1 cellular context compared by ENCODE assay signal in genomic region chr2:42761554-42761953, GRCh38.
TF ChIP-seq lines count a peak whose summit lies in the region.

No MANE protein-coding gene starts in this region.

TF ChIP-seq in H1, 55 proteins besides CTCF, POLR2A, EP300 and RAD21:
- TF ChIP-seq ATF2 (IDR thresholded peaks at IDR 0.05; ENCODE audit: low read length) (no peak), POLR2AphosphoS5 (IDR thresholded peaks at IDR 0.05; ENCODE audit: low read depth, low read length) (no peak), NRF1 (IDR thresholded peaks at IDR 0.05; ENCODE audit: low read depth, low read length) (no peak), KDM5A (IDR thresholded peaks at IDR 0.05; ENCODE audit: low read length) (no peak), SP4 (IDR thresholded peaks at IDR 0.05; ENCODE audit: low read length) (no peak), EGR1 (IDR thresholded peaks at IDR 0.05; ENCODE audit: borderline replicate concordance, low read depth, low read length) (no peak), JUND (IDR thresholded peaks at IDR 0.05; ENCODE audit: low read length) (no peak), SP2 (IDR thresholded peaks at IDR 0.05; ENCODE audit: low read length) (no peak), SIN3A (conservative IDR thresholded peaks at IDR 0.05 in 1 of 2, IDR thresholded peaks at IDR 0.05 in 1 of 2; ENCODE audit: low read depth in 1 of 2, low read length in 2 of 2) (no peak), RNF2 (IDR thresholded peaks at IDR 0.05; ENCODE audit: borderline replicate concordance, low read depth, low read length, missing control alignments, poor library complexity, severe bottlenecking) (no peak), BACH1 (IDR thresholded peaks at IDR 0.05; ENCODE audit: low read length) (no peak), RBBP5 (IDR thresholded peaks at IDR 0.05; ENCODE audit: borderline replicate concordance, low read depth, low read length) (no peak), RFX5 (IDR thresholded peaks at IDR 0.05; ENCODE audit: borderline replicate concordance, low read depth, low read length) (no peak), ZNF274 (IDR thresholded peaks at IDR 0.05; ENCODE audit: borderline replicate concordance, extremely low read depth, low read length) (no peak)
- TF ChIP-seq, protein P1, sequence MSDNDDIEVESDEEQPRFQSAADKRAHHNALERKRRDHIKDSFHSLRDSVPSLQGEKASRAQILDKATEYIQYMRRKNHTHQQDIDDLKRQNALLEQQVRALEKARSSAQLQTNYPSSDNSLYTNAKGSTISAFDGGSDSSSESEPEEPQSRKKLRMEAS (IDR thresholded peaks at IDR 0.05) = no peak
TF ChIP-seq in H1: peak in this region for 0.
